Comparison of ENCODE assay signal across 20 cellular contexts in the genomic region with DNA sequence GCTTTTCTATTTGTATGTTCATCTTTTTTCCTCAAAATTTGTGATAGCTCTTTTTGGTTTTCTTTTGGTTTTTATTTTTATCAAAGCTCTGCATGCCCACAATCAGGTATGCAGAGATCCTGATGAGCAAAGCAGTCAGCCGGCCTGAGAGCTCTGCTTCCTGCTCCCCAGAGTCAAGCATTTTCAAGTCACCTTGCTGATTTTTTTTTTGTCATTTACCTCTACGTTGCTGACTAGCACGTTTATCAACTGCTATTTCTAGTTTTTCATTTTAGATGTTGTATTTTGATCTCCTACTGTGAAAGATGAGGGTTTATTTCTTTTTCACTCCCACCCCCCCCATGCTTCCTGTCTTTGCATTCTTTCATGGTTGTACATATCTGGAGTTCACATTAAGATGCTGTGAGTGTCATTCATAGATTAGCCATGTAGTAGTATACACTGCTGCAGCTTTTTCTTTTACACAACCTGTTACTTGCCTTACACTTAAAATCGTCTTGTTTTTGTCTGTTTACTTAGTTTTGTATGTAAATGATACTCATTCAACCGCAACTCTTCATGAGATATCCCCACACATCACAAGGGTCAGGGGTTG.
DNase-seq lines count a peak whose midpoint lies in the region; ATAC-seq and TF ChIP-seq lines count a peak whose summit lies in the region.
"Had no signal": no experiment of that assay in that cellular context is flagged by ENCODE, and none has a peak within 500 bp of the region (broad histone marks: within the 10 kb centered on the region; RNA-seq: fewer than 3 reads in every experiment).

No MANE protein-coding gene starts in this region.

- H3K4me2 ChIP-seq in IMR-90 (ENCODE audit: low read depth, low read length) = no peak overlapping the region; the same call in 1 of the 2 replicates

- H3K79me1 ChIP-seq in IMR-90 (ENCODE audit: low read depth in 1 of 2, low read length in 2 of 2) = peaks cover 12 to 34% of the 10 kb centered on the region in 2 experiments

- no peak overlapping the region for H3K4ac ChIP-seq in IMR-90 (ENCODE audit: low read depth, low read length)

- peak; percentile 63; the same call in 1 of the 2 replicates for ATAC-seq in IMR-90 (ENCODE audit: low read depth)
- ATAC-seq in activated naive CD4-positive, alpha-beta T cell treated with anti-CD3 and anti-CD28 coated beads, Interleukin-2, amount 50 U/mL, for 72 hours = peak; percentile 33 to 70
- peak; percentile 40 to 54 for ATAC-seq in naive thymus-derived CD8-positive, alpha-beta T cell
- no peak for ATAC-seq in HG03432 (IDR thresholded peaks at IDR 0.05; ENCODE audit: unreplicated experiment)
- no peak for ATAC-seq in foreskin keratinocyte
- ATAC-seq: PC-3 had no signal

- H3K36me3 ChIP-seq in IMR-90 (ENCODE audit: control insufficient read depth, insufficient read depth, low read length) = peaks cover 1% of the 10 kb centered on the region; the same call in 1 of the 2 replicates
- H3K36me3 ChIP-seq: ascending aorta, BE2C, suprapubic skin had no signal

- H4K5ac ChIP-seq in IMR-90 (ENCODE audit: low read depth, low read length) = no peak overlapping the region

- no peak overlapping the region for H3K9ac ChIP-seq in IMR-90 (ENCODE audit: low read depth, low read length)
- H3K9ac ChIP-seq: parathyroid adenoma had no signal

- WGBS in IMR-90 (ENCODE audit: extremely low coverage in 2 of 2, insufficient read length in 1 of 2), 2 experiments = no CpG with 5 or more reads among the region's 5 CpGs

- dilution Hi-C loops in IMR-90 (cut with HindIII; ENCODE audit: low sequenced_read_pairs, unreplicated experiment) = no loop called here

- H4K91ac ChIP-seq in IMR-90 (ENCODE audit: insufficient read depth, low read depth, low read length) = no peak overlapping the region

- H3K27me3 ChIP-seq in IMR-90 (ENCODE audit: control insufficient read depth, insufficient read depth, low read length) (no peaks in the 10 kb centered on the region), foreskin keratinocyte (no peaks in the 10 kb centered on the region)
- H3K27me3 ChIP-seq: ascending aorta, BE2C, SJCRH30, suprapubic skin had no signal

- H3K9me1 ChIP-seq in IMR-90 (ENCODE audit: insufficient read depth, low read length) = peaks cover 11% of the 10 kb centered on the region; the same call in 1 of the 2 replicates

- H3K18ac ChIP-seq in IMR-90 (ENCODE audit: low read depth, low read length) = no peak overlapping the region

- peak; percentile 42 for DNase-seq in activated CD4-positive, alpha-beta T cell treated with anti-CD3 and anti-CD28 coated beads, Interleukin-2, amount 10 ng/mL, durations not matched to agents 7 days and 5 days
- DNase-seq in activated CD4-positive, alpha-beta T cell treated with anti-CD3 and anti-CD28 coated beads, Interleukin-2, amount 50 U/mL, for 48 hours = no peak
- peak; percentile 31 for DNase-seq in IMR-90
- no peak for DNase-seq in activated naive CD4-positive, alpha-beta T cell treated with anti-CD3 and anti-CD28 coated beads, Interleukin-2, amount 50 U/mL, for 72 hours (ENCODE audit: low spot score in 2 of 2)
- DNase-seq in naive thymus-derived CD8-positive, alpha-beta T cell = peak in 2 of 10 donors; percentile 41 to 53
- DNase-seq in amniotic stem cell (lab: John Stamatoyannopoulos, UW) = no peak
- no peak for DNase-seq in foreskin keratinocyte
- DNase-seq: activated CD4-positive, alpha-beta T cell treated with anti-CD3 and anti-CD28 coated beads for 1 hour; activated T-cell treated with anti-CD3 and anti-CD28 coated beads, Interleukin-2, amount 50 U/mL, for 4 hours; BE2C; NCI-H1436; NCI-H2171 treated with DMSO at 0.1 percent for 48 hours; PC-3; SJCRH30; stimulated activated CD4-positive, alpha-beta T cell treated with anti-CD3 and anti-CD28 coated beads, Interleukin-2, amount 100 ng/mL, for 48 hours; T1000 had no signal

- H2AK5ac ChIP-seq in IMR-90 (ENCODE audit: low read depth, low read length) = no peak overlapping the region

- no TSS peak for BruUV-seq in IMR-90 (replicated peaks; lab: Mats Ljungman, UMichigan)

- H2AFZ ChIP-seq in IMR-90 (replicated peaks; ENCODE audit: low read length, poor library complexity) = no peak overlapping the region
- H2AFZ ChIP-seq: parathyroid adenoma had no signal

- H3K9me3 ChIP-seq in IMR-90 (ENCODE audit: control insufficient read depth, insufficient read depth, low read length) = no peaks in the 10 kb centered on the region
- H3K9me3 ChIP-seq: ascending aorta, BE2C, SJCRH30, suprapubic skin had no signal

- H2BK5ac ChIP-seq in IMR-90 (ENCODE audit: low read depth, low read length, poor library complexity, severe bottlenecking) = no peak overlapping the region

- H2BK120ac ChIP-seq in IMR-90 (ENCODE audit: low read depth, low read length) = no peak overlapping the region

- CTCF ChIA-PET in activated CD4-positive, alpha-beta T cell treated with anti-CD3 and anti-CD28 coated beads, Interleukin-2, amount 10 ng/mL, durations not matched to agents 7 days and 5 days (lab: Charles Lee) = interaction anchor here (0.6 to 1.1 kb wide), 4 partner anchors 9 to 797 kb away, joined by 3 read pairs; no protein-coding TSS in a partner anchor
- CTCF ChIA-PET in IMR-90 (lab: Yijun Ruan, JAX) = no interaction called here

- no peak overlapping the region for H3K56ac ChIP-seq in IMR-90 (ENCODE audit: extremely low read depth, insufficient read depth, low read length)

- peaks cover 13% of the 10 kb centered on the region for H3K36me3 Mint-ChIP-seq in activated CD4-positive, alpha-beta T cell treated with anti-CD3 and anti-CD28 coated beads, Interleukin-2, amount 10 ng/mL, durations not matched to agents 7 days and 5 days (ENCODE audit: low read depth)
- no peaks in the 10 kb centered on the region for H3K36me3 Mint-ChIP-seq in activated naive CD4-positive, alpha-beta T cell treated with anti-CD3 and anti-CD28 coated beads, Interleukin-2, amount 50 U/mL, for 72 hours
- H3K36me3 Mint-ChIP-seq in naive thymus-derived CD8-positive, alpha-beta T cell = no peaks in the 10 kb centered on the region

- TF ChIP-seq POLR2A in IMR-90 (IDR thresholded peaks at IDR 0.05; ENCODE audit: low read depth, low read length) = no peak

- H2BK15ac ChIP-seq in IMR-90 (ENCODE audit: low read depth, low read length) = no peak overlapping the region

- no peaks in the 10 kb centered on the region for H4K20me1 ChIP-seq in IMR-90 (ENCODE audit: insufficient read depth, low read length)

- POLR2A ChIA-PET in activated CD4-positive, alpha-beta T cell treated with anti-CD3 and anti-CD28 coated beads, Interleukin-2, amount 10 ng/mL, durations not matched to agents 7 days and 5 days (lab: Charles Lee) = interaction anchor here (0.7 kb wide), 1 partner anchor 981 kb away, joined by 15 read pairs; no protein-coding TSS in a partner anchor
- POLR2A ChIA-PET in IMR-90 (lab: Charles Lee; ENCODE audit: unreplicated experiment) = no interaction called here
- POLR2A ChIA-PET in naive thymus-derived CD8-positive, alpha-beta T cell (lab: Charles Lee) = interaction anchor here (0.7 to 1.3 kb wide), 2 partner anchors 9 to 15 kb away, joined by 3 to 4 read pairs; no protein-coding TSS in a partner anchor

- no peak overlapping the region for H3K14ac ChIP-seq in IMR-90 (replicated peaks; ENCODE audit: low read depth, low read length)

- H3K4me1 Mint-ChIP-seq in activated CD4-positive, alpha-beta T cell treated with anti-CD3 and anti-CD28 coated beads, Interleukin-2, amount 10 ng/mL, durations not matched to agents 7 days and 5 days = peaks cover 82% of the 10 kb centered on the region
- peaks cover 54 to 94% (median 92%) of the 10 kb centered on the region in 4 donors for H3K4me1 Mint-ChIP-seq in naive thymus-derived CD8-positive, alpha-beta T cell

- intact Hi-C loops in IMR-90 (cut with micrococcal nuclease) = no loop called here

- in situ Hi-C loops in IMR-90 (cut with MboI; ENCODE audit: low sequenced_read_pairs) = no loop called here

- peaks cover 20% of the 10 kb centered on the region for H3K4me1 ChIP-seq in IMR-90 (ENCODE audit: control insufficient read depth, insufficient read depth, low read length)
- H3K4me1 ChIP-seq in foreskin keratinocyte = peaks cover 9% of the 10 kb centered on the region
- H3K4me1 ChIP-seq: BE2C, parathyroid adenoma had no signal

- no peaks in the 10 kb centered on the region for H3K27me3 Mint-ChIP-seq in activated CD4-positive, alpha-beta T cell treated with anti-CD3 and anti-CD28 coated beads, Interleukin-2, amount 10 ng/mL, durations not matched to agents 7 days and 5 days
- H3K27me3 Mint-ChIP-seq in naive thymus-derived CD8-positive, alpha-beta T cell = no peaks in the 10 kb centered on the region

- no peak overlapping the region; a peak in 1 of 4 replicates for H4K8ac ChIP-seq in IMR-90 (ENCODE audit: low read depth in 2 of 2, low read length in 2 of 2)

- H3K9me3 Mint-ChIP-seq in activated CD4-positive, alpha-beta T cell treated with anti-CD3 and anti-CD28 coated beads, Interleukin-2, amount 10 ng/mL, durations not matched to agents 7 days and 5 days = no peaks in the 10 kb centered on the region
- H3K9me3 Mint-ChIP-seq in activated naive CD4-positive, alpha-beta T cell treated with anti-CD3 and anti-CD28 coated beads, Interleukin-2, amount 50 U/mL, for 72 hours = no peaks in the 10 kb centered on the region
- peaks cover 0 to 2% (median 0%) of the 10 kb centered on the region in 9 donors for H3K9me3 Mint-ChIP-seq in naive thymus-derived CD8-positive, alpha-beta T cell
- H3K9me3 Mint-ChIP-seq: activated T-cell treated with anti-CD3 and anti-CD28 coated beads, Interleukin-2, amount 50 U/mL, for 4 hours had no signal

- peak overlapping the region; percentile 54 for H3K4me3 Mint-ChIP-seq in activated CD4-positive, alpha-beta T cell treated with anti-CD3 and anti-CD28 coated beads, Interleukin-2, amount 10 ng/mL, durations not matched to agents 7 days and 5 days
- peak overlapping the region; percentile 32 to 84 (median 72) for H3K4me3 Mint-ChIP-seq in naive thymus-derived CD8-positive, alpha-beta T cell

- H2BK20ac ChIP-seq in IMR-90 (ENCODE audit: low read depth, low read length) = no peak overlapping the region

- H3K27ac ChIP-seq in IMR-90 (ENCODE audit: insufficient read depth, low read length) = no peak overlapping the region
- no peak overlapping the region for H3K27ac ChIP-seq in foreskin keratinocyte
- H3K27ac ChIP-seq: parathyroid adenoma, SJCRH30, suprapubic skin had no signal

- no peak for TF ChIP-seq CTCF in IMR-90 (conservative IDR thresholded peaks at IDR 0.05; ENCODE audit: low read depth, low read length)
- TF ChIP-seq CTCF in foreskin keratinocyte (conservative IDR thresholded peaks at IDR 0.05) = no peak

- no peak overlapping the region for H3K4me3 ChIP-seq in IMR-90 (ENCODE audit: insufficient read depth, low read depth, low read length)
- H3K4me3 ChIP-seq: ascending aorta, SJCRH30, suprapubic skin had no signal

- H2AK9ac ChIP-seq in IMR-90 (replicated peaks; ENCODE audit: low read depth, low read length, poor library complexity) = no peak overlapping the region

- H3K27ac Mint-ChIP-seq in activated CD4-positive, alpha-beta T cell treated with anti-CD3 and anti-CD28 coated beads, Interleukin-2, amount 10 ng/mL, durations not matched to agents 7 days and 5 days = peak overlapping the region; percentile 92
- peak overlapping the region; percentile 4 to 38 for H3K27ac Mint-ChIP-seq in activated naive CD4-positive, alpha-beta T cell treated with anti-CD3 and anti-CD28 coated beads, Interleukin-2, amount 50 U/mL, for 72 hours
- H3K27ac Mint-ChIP-seq in naive thymus-derived CD8-positive, alpha-beta T cell = peak overlapping the region; percentile 80 to 95 (median 89)

- no peak for TF ChIP-seq RAD21 in IMR-90 (IDR thresholded peaks at IDR 0.05; ENCODE audit: low read length)

- no peak overlapping the region for H3K23ac ChIP-seq in IMR-90 (ENCODE audit: low read depth, low read length)

Comparison
In these comparisons a context has a peak if more than half of its experiments do, and no peak if none do; other contexts are left out.
1. DNase-seq: peak in activated CD4-positive, alpha-beta T cell treated with anti-CD3 and anti-CD28 coated beads, Interleukin-2, amount 10 ng/mL, durations not matched to agents 7 days and 5 days (single experiment) and IMR-90 (single experiment); none in activated CD4-positive, alpha-beta T cell treated with anti-CD3 and anti-CD28 coated beads, Interleukin-2, amount 50 U/mL, for 48 hours (0 of 2), activated naive CD4-positive, alpha-beta T cell treated with anti-CD3 and anti-CD28 coated beads, Interleukin-2, amount 50 U/mL, for 72 hours (0 of 2), amniotic stem cell (single experiment) and foreskin keratinocyte (0 of 2).
2. H3K27ac Mint-ChIP-seq: peak in every context shown above with its lines; median percentile 92 in activated CD4-positive, alpha-beta T cell treated with anti-CD3 and anti-CD28 coated beads, Interleukin-2, amount 10 ng/mL, durations not matched to agents 7 days and 5 days; 89 in naive thymus-derived CD8-positive, alpha-beta T cell; 21 in activated naive CD4-positive, alpha-beta T cell treated with anti-CD3 and anti-CD28 coated beads, Interleukin-2, amount 50 U/mL, for 72 hours.
3. ATAC-seq: peak in IMR-90 (single experiment), activated naive CD4-positive, alpha-beta T cell treated with anti-CD3 and anti-CD28 coated beads, Interleukin-2, amount 50 U/mL, for 72 hours (2 of 2) and naive thymus-derived CD8-positive, alpha-beta T cell (2 of 2); none in HG03432 (single experiment) and foreskin keratinocyte (single experiment).